In the genomic region with DNA sequence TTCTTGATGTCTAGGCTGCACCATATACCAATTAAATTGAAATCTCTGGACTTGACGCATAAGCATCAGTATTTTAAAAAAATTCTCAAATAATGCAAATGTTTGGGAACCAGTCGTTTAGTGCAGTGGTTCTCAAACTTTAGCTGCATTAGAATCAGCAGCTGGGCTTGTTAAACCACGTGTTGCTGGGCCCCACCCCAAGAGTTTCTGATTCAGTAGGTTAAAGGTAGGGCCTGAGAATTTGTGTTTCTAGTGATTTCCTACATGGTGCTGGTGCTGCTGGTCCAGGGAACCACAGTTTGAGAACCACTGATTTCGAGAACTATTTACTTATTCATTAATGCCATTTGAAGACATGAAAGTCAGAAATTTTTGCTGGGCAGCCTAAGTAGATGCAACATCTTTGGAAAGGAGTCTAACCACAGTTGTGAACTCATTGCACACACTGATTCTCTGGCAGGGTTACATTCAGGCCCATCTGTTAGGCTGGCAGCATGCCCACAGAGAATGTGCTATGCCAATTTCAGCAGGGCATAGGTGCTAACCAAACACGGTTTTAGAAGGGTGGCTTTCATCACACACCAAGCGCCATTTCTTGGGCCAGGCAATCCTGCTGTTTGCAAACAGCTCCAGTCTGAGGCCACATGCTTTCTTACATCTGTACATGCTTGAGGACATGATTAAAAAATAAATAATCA, we compare ENCODE assay signal across 15 cellular contexts.
A peak's percentile ranks its signal among the peaks of the same experiment; 100 is the strongest.
DNase-seq lines count a peak whose midpoint lies in the region; ATAC-seq lines count a peak whose summit lies in the region.
"Had no signal": no experiment of that assay in that cellular context is flagged by ENCODE, and none has a peak within 500 bp of the region (broad histone marks: within the 10 kb centered on the region; RNA-seq: fewer than 3 reads in every experiment).

No MANE protein-coding gene starts in this region.

- no peak overlapping the region for H3K27ac Mint-ChIP-seq in stimulated activated naive CD8-positive, alpha-beta T cell treated with anti-CD3 and anti-CD28 coated beads, Interleukin-15, amount 100 ng/mL, for 72 hours
- H3K27ac Mint-ChIP-seq: activated T-helper 17 cell treated with anti-CD3 and anti-CD28 coated beads, Interleukin-2, amount 50 U/mL, for 72 hours; H9 had no signal

- H3K4me1 Mint-ChIP-seq in stimulated activated naive CD8-positive, alpha-beta T cell treated with anti-CD3 and anti-CD28 coated beads, Interleukin-15, amount 100 ng/mL, for 72 hours = peaks cover 4% of the 10 kb centered on the region
- H3K4me1 Mint-ChIP-seq: activated T-helper 17 cell treated with anti-CD3 and anti-CD28 coated beads, Interleukin-2, amount 50 U/mL, for 72 hours had no signal

- peak; percentile 87 for DNase-seq in COR-L47 (lab: John Stamatoyannopoulos, UW)
- peak; percentile 83 for DNase-seq in NCI-H1105 treated with DMSO at 0.1 percent for 48 hours (lab: John Stamatoyannopoulos, UW)
- peak; percentile 71 for DNase-seq in RPMI8226
- peak; percentile 46 for DNase-seq in inferior parietal cortex (ENCODE audit: extremely low spot score)
- DNase-seq in HuH-7 (ENCODE audit: low spot score) = no peak
- DNase-seq in activated CD8-positive, alpha-beta memory T cell treated with anti-CD3 and anti-CD28 coated beads, Interleukin-2, amount 50 U/mL, for 48 hours = no peak
- DNase-seq in stimulated activated naive CD8-positive, alpha-beta T cell treated with anti-CD3 and anti-CD28 coated beads, Interleukin-15, amount 100 ng/mL, for 72 hours = no peak
- DNase-seq: activated CD4-positive, alpha-beta T cell treated with anti-CD3 and anti-CD28 coated beads for 4 hours; H9; hippocampal formation; NCI-H1436 treated with DMSO at 0.1 percent for 48 hours; ovary had no signal

- no peak for ATAC-seq in GM21390 (IDR thresholded peaks at IDR 0.05; ENCODE audit: unreplicated experiment)
- no peak for ATAC-seq in stimulated activated naive CD8-positive, alpha-beta T cell treated with anti-CD3 and anti-CD28 coated beads, Interleukin-15, amount 100 ng/mL, for 72 hours
- ATAC-seq: activated T-helper 17 cell treated with anti-CD3 and anti-CD28 coated beads, Interleukin-2, amount 50 U/mL, for 72 hours; Panc1 had no signal

- H3K27me3 Mint-ChIP-seq in stimulated activated naive CD8-positive, alpha-beta T cell treated with anti-CD3 and anti-CD28 coated beads, Interleukin-15, amount 100 ng/mL, for 72 hours = peaks cover 8% of the 10 kb centered on the region

- H3K4me3 Mint-ChIP-seq in stimulated activated naive CD8-positive, alpha-beta T cell treated with anti-CD3 and anti-CD28 coated beads, Interleukin-15, amount 100 ng/mL, for 72 hours = no peak overlapping the region
- H3K4me3 Mint-ChIP-seq: activated T-helper 17 cell treated with anti-CD3 and anti-CD28 coated beads, Interleukin-2, amount 50 U/mL, for 72 hours; H9 had no signal

- no peaks in the 10 kb centered on the region for H3K9me3 Mint-ChIP-seq in stimulated activated naive CD8-positive, alpha-beta T cell treated with anti-CD3 and anti-CD28 coated beads, Interleukin-15, amount 100 ng/mL, for 72 hours
- H3K9me3 Mint-ChIP-seq: activated T-helper 17 cell treated with anti-CD3 and anti-CD28 coated beads, Interleukin-2, amount 50 U/mL, for 72 hours; H9 had no signal

Comparison
In these comparisons a context has a peak if more than half of its experiments do, and no peak if none do; other contexts are left out.
1. DNase-seq: peak in COR-L47 (single experiment), NCI-H1105 treated with DMSO at 0.1 percent for 48 hours (single experiment), RPMI8226 (single experiment) and inferior parietal cortex (single experiment); none in HuH-7 (single experiment), activated CD8-positive, alpha-beta memory T cell treated with anti-CD3 and anti-CD28 coated beads, Interleukin-2, amount 50 U/mL, for 48 hours (single experiment) and stimulated activated naive CD8-positive, alpha-beta T cell treated with anti-CD3 and anti-CD28 coated beads, Interleukin-15, amount 100 ng/mL, for 72 hours (0 of 2).